ENCODE assay signal across 12 cellular contexts in genomic region chr5:133321833-133322420, GRCh38.
DNase-seq lines count a peak whose midpoint lies in the region; ATAC-seq lines count a peak whose summit lies in the region.
"Had no signal": no experiment of that assay in that cellular context is flagged by ENCODE, and none has a peak within 500 bp of the region (broad histone marks: within the 10 kb centered on the region; RNA-seq: fewer than 3 reads in every experiment).

No MANE protein-coding gene starts in this region.

- peak overlapping the region; percentile 67 for H3K27ac Mint-ChIP-seq in activated T-helper 1 cell treated with anti-CD3 and anti-CD28 coated beads, Interleukin-12 subunit alpha, Interleukin-12 subunit beta, Interleukin-2, Interleukin-4 antibody, amounts not matched to agents 30 ng/mL and 10 ng/mL and 1 ng/mL, durations not matched to agents 14 hours and 24 hours and 36 hours
- H3K27ac Mint-ChIP-seq: activated CD8-positive, alpha-beta memory T cell treated with anti-CD3 and anti-CD28 coated beads, Interleukin-2, amount 10 ng/mL, durations not matched to agents 7 days and 5 days had no signal

- peaks cover 21% of the 10 kb centered on the region for H3K4me1 Mint-ChIP-seq in activated T-helper 1 cell treated with anti-CD3 and anti-CD28 coated beads, Interleukin-12 subunit alpha, Interleukin-12 subunit beta, Interleukin-2, Interleukin-4 antibody, amounts not matched to agents 30 ng/mL and 10 ng/mL and 1 ng/mL, durations not matched to agents 14 hours and 24 hours and 36 hours (ENCODE audit: low read depth)

- DNase-seq in activated CD4-positive, CD25-positive, alpha-beta regulatory T cell treated with anti-CD3 and anti-CD28 coated beads, Interleukin-2, amount 50 U/mL, for 72 hours = no peak
- DNase-seq in activated T-helper 1 cell treated with anti-CD3 and anti-CD28 coated beads, Interleukin-12 subunit alpha, Interleukin-12 subunit beta, Interleukin-2, Interleukin-4 antibody, amounts not matched to agents 30 ng/mL and 10 ng/mL and 1 ng/mL, durations not matched to agents 14 hours and 24 hours and 36 hours (ENCODE audit: low spot score) = peak; percentile 33
- DNase-seq in stimulated activated CD4-positive, alpha-beta T cell treated with anti-CD3 and anti-CD28 coated beads, TNF-alpha, amount 100 ng/mL, for 48 hours (ENCODE audit: low read depth in 3 of 3) = peak in 2 of 3 donors; percentile 12 to 30
- no peak for DNase-seq in DMS114 treated with DMSO at 0.1 percent for 48 hours (lab: John Stamatoyannopoulos, UW; ENCODE audit: unreplicated experiment)
- DNase-seq: activated CD8-positive, alpha-beta memory T cell treated with anti-CD3 and anti-CD28 coated beads, Interleukin-2, amount 10 ng/mL, durations not matched to agents 7 days and 5 days; MG63; NCI-H748 treated with DMSO at 0.1 percent for 48 hours had no signal

- peak overlapping the region; percentile 36 for H3K4me3 Mint-ChIP-seq in activated T-helper 1 cell treated with anti-CD3 and anti-CD28 coated beads, Interleukin-12 subunit alpha, Interleukin-12 subunit beta, Interleukin-2, Interleukin-4 antibody, amounts not matched to agents 30 ng/mL and 10 ng/mL and 1 ng/mL, durations not matched to agents 14 hours and 24 hours and 36 hours
- H3K4me3 Mint-ChIP-seq: activated CD8-positive, alpha-beta memory T cell treated with anti-CD3 and anti-CD28 coated beads, Interleukin-2, amount 10 ng/mL, durations not matched to agents 7 days and 5 days had no signal

- H3K27me3 Mint-ChIP-seq in activated T-helper 1 cell treated with anti-CD3 and anti-CD28 coated beads, Interleukin-12 subunit alpha, Interleukin-12 subunit beta, Interleukin-2, Interleukin-4 antibody, amounts not matched to agents 30 ng/mL and 10 ng/mL and 1 ng/mL, durations not matched to agents 14 hours and 24 hours and 36 hours (ENCODE audit: insufficient read depth) = peaks cover 2% of the 10 kb centered on the region

- intact Hi-C loops in activated T-helper 1 cell treated with anti-CD3 and anti-CD28 coated beads, Interleukin-12 subunit alpha, Interleukin-12 subunit beta, Interleukin-2, Interleukin-4 antibody, amounts not matched to agents 30 ng/mL and 10 ng/mL and 1 ng/mL, durations not matched to agents 14 hours and 24 hours and 36 hours (cut with micrococcal nuclease) = loop anchor here (1.0 to 5.0 kb wide), 2 partner anchors 10 to 75 kb away; no protein-coding TSS in a partner anchor

- peak; percentile 44 to 51 for ATAC-seq in activated CD4-positive, CD25-positive, alpha-beta regulatory T cell treated with anti-CD3 and anti-CD28 coated beads, Interleukin-2, amount 50 U/mL, for 24 hours
- peak; percentile 71 for ATAC-seq in HG02610 (IDR thresholded peaks at IDR 0.05; ENCODE audit: unreplicated experiment)
- no peak for ATAC-seq in HG03469 (IDR thresholded peaks at IDR 0.05; ENCODE audit: unreplicated experiment)
- ATAC-seq in HG02885 (IDR thresholded peaks at IDR 0.05; ENCODE audit: poor library complexity, unreplicated experiment) = no peak
- ATAC-seq: activated CD8-positive, alpha-beta memory T cell treated with anti-CD3 and anti-CD28 coated beads, Interleukin-2, amount 10 ng/mL, durations not matched to agents 7 days and 5 days; SK-N-SH treated with all-trans-retinoic acid at 6 μM for 48 hours had no signal

- H3K36me3 Mint-ChIP-seq in activated T-helper 1 cell treated with anti-CD3 and anti-CD28 coated beads, Interleukin-12 subunit alpha, Interleukin-12 subunit beta, Interleukin-2, Interleukin-4 antibody, amounts not matched to agents 30 ng/mL and 10 ng/mL and 1 ng/mL, durations not matched to agents 14 hours and 24 hours and 36 hours (ENCODE audit: low read depth) = no peaks in the 10 kb centered on the region
- H3K36me3 Mint-ChIP-seq: activated CD8-positive, alpha-beta memory T cell treated with anti-CD3 and anti-CD28 coated beads, Interleukin-2, amount 10 ng/mL, durations not matched to agents 7 days and 5 days had no signal

- H3K9me3 Mint-ChIP-seq in activated T-helper 1 cell treated with anti-CD3 and anti-CD28 coated beads, Interleukin-12 subunit alpha, Interleukin-12 subunit beta, Interleukin-2, Interleukin-4 antibody, amounts not matched to agents 30 ng/mL and 10 ng/mL and 1 ng/mL, durations not matched to agents 14 hours and 24 hours and 36 hours = no peaks in the 10 kb centered on the region

Comparison
In these comparisons a context has a peak if more than half of its experiments do, and no peak if none do; other contexts are left out.
1. ATAC-seq: peak in activated CD4-positive, CD25-positive, alpha-beta regulatory T cell treated with anti-CD3 and anti-CD28 coated beads, Interleukin-2, amount 50 U/mL, for 24 hours (2 of 2) and HG02610 (single experiment); none in HG03469 (single experiment) and HG02885 (single experiment).
2. DNase-seq: peak in activated T-helper 1 cell treated with anti-CD3 and anti-CD28 coated beads, Interleukin-12 subunit alpha, Interleukin-12 subunit beta, Interleukin-2, Interleukin-4 antibody, amounts not matched to agents 30 ng/mL and 10 ng/mL and 1 ng/mL, durations not matched to agents 14 hours and 24 hours and 36 hours (single experiment) and stimulated activated CD4-positive, alpha-beta T cell treated with anti-CD3 and anti-CD28 coated beads, TNF-alpha, amount 100 ng/mL, for 48 hours (2 of 3); none in activated CD4-positive, CD25-positive, alpha-beta regulatory T cell treated with anti-CD3 and anti-CD28 coated beads, Interleukin-2, amount 50 U/mL, for 72 hours (single experiment) and DMS114 treated with DMSO at 0.1 percent for 48 hours (single experiment).